ENCODE assay signal across 9 cellular contexts in the genomic region with DNA sequence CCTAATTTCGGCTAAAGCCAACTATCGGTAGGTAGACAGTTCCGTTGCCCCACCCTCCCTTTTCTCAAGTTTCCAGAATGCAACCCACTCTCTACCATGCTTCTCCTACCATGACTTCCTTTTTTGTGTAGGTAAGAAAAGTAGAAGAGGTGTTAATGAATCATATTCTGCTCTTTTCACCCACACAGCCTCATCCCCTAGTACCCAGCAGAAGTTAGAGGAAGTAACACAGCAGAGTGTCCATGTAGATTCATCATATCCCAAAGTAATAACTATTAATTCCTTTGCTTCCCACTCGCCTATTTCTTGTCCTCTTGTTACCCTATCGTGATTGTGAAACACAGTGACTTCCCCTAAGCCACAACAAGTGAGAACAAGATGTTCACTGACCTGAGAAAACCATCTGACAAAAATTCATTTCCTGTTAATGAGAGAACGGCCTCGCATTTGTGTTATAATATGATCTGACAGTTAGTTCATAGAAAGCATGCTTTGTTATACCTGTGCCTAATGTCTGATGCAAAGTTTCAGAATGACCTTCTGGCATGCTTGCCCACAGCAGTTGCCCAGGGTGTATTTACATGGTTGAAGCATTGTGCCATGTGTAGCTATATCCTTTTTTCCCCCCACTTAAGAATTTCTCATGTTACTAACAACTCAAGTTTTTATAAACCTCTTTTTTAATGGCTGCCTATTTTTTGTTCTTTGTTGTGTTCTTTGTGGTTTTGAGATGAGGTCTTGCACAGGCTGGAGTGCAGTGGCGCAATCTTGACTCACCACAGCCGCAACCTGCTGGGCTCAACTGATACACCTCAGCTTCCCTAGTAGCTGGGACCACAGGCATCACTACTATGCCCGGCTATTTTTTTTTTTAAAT.
A peak's percentile ranks its signal among the peaks of the same experiment; 100 is the strongest.
DNase-seq lines count a peak whose midpoint lies in the region; ATAC-seq, FAIRE-seq and TF ChIP-seq lines count a peak whose summit lies in the region.
"Had no signal": no experiment of that assay in that cellular context is flagged by ENCODE, and none has a peak within 500 bp of the region (broad histone marks: within the 10 kb centered on the region; RNA-seq: fewer than 3 reads in every experiment).

No MANE protein-coding gene starts in this region.

- H3K4me1 ChIP-seq in foreskin keratinocyte = peaks cover 30% of the 10 kb centered on the region

- H3K4me3 ChIP-seq in Jurkat, Clone E6-1 (ENCODE audit: low read length) = 0 out of 2 replicates have a peak overlapping the region, but pooled peaks have one; percentile 3

- peak overlapping the region; percentile 28 for H3K4me3 Mint-ChIP-seq in CD4-positive, alpha-beta T cell

- peaks cover 21% of the 10 kb centered on the region for H3K36me3 Mint-ChIP-seq in CD4-positive, alpha-beta T cell (ENCODE audit: low read depth)

- H3K27ac Mint-ChIP-seq in CD4-positive, alpha-beta T cell = peak overlapping the region; percentile 78

- CTCF ChIA-PET in CD4-positive, alpha-beta T cell (lab: Charles Lee) = interaction anchor here (1.0 kb wide), 1 partner anchor 548 kb away, joined by 3 read pairs; no protein-coding TSS in a partner anchor

- no peaks in the 10 kb centered on the region for H3K9me3 Mint-ChIP-seq in CD4-positive, alpha-beta T cell

- no peaks in the 10 kb centered on the region for H3K27me3 Mint-ChIP-seq in CD4-positive, alpha-beta T cell

- no peaks in the 10 kb centered on the region for H3K27me3 ChIP-seq in CD4-positive, alpha-beta T cell (ENCODE audit: control insufficient read depth, insufficient read depth, low read length)
- no peaks in the 10 kb centered on the region for H3K27me3 ChIP-seq in foreskin keratinocyte

- peak; percentile 27 to 59 (median 40) for DNase-seq in CD4-positive, alpha-beta T cell
- peak; percentile 92 for DNase-seq in Jurkat, Clone E6-1 (ENCODE audit: low read depth, low spot score)
- DNase-seq in activated CD8-positive, alpha-beta memory T cell treated with anti-CD3 and anti-CD28 coated beads, Interleukin-2, amount 50 U/mL, for 1 hour (ENCODE audit: extremely low read depth) = peak; percentile 33
- peak; percentile 87 to 89 for DNase-seq in foreskin keratinocyte
- peak; percentile 37 to 48 for DNase-seq in stimulated activated CD8-positive, alpha-beta memory T cell treated with anti-CD3 and anti-CD28 coated beads, Interleukin-2, amount 100 ng/mL, for 48 hours (ENCODE audit: low read depth in 2 of 2)
- DNase-seq in frontal cortex (ENCODE audit: low spot score in 2 of 2) = no peak
- DNase-seq in putamen (ENCODE audit: low spot score) = no peak

- peaks cover 35% of the 10 kb centered on the region for H3K4me1 Mint-ChIP-seq in CD4-positive, alpha-beta T cell (ENCODE audit: low read depth)

- no peak overlapping the region for H3K27ac ChIP-seq in CD4-positive, alpha-beta T cell (ENCODE audit: low read depth, low read length)
- peak overlapping the region; percentile 27 for H3K27ac ChIP-seq in foreskin keratinocyte

- intact Hi-C loops in CD4-positive, alpha-beta T cell (cut with DNase I, micrococcal nuclease) = loop anchor here in 1 of 2 experiments (5.0 kb wide), 1 partner anchor 184 kb away; the partner anchor contains the start of gene RAP1GDS1

- no peaks in the 10 kb centered on the region for H3K9me3 ChIP-seq in CD4-positive, alpha-beta T cell (ENCODE audit: control insufficient read depth, low read length)

- POLR2A ChIA-PET in CD4-positive, alpha-beta T cell (lab: Charles Lee) = interaction anchor here (1.8 kb wide), 1 partner anchor 185 kb away, joined by 9 read pairs; the partner anchor contains the start of gene RAP1GDS1

- no peak for FAIRE-seq in frontal cortex (lab: Jason Lieb, UNC)
- FAIRE-seq: endothelial cell of umbilical vein had no signal

- peak; percentile 88 for ATAC-seq in CD4-positive, alpha-beta T cell (ENCODE audit: poor library complexity)
- ATAC-seq in GM21515 (IDR thresholded peaks at IDR 0.05; ENCODE audit: unreplicated experiment) (peak; percentile 83), foreskin keratinocyte (peak; percentile 93)

- no peak for TF ChIP-seq CTCF in CD4-positive, alpha-beta T cell (IDR thresholded peaks at IDR 0.05)
- no peak for TF ChIP-seq CTCF in foreskin keratinocyte (conservative IDR thresholded peaks at IDR 0.05)

Comparison
In these comparisons a context has a peak if more than half of its experiments do, and no peak if none do; other contexts are left out.
1. DNase-seq: peak in CD4-positive, alpha-beta T cell (10 of 10), Jurkat, Clone E6-1 (single experiment), activated CD8-positive, alpha-beta memory T cell treated with anti-CD3 and anti-CD28 coated beads, Interleukin-2, amount 50 U/mL, for 1 hour (single experiment), foreskin keratinocyte (2 of 2) and stimulated activated CD8-positive, alpha-beta memory T cell treated with anti-CD3 and anti-CD28 coated beads, Interleukin-2, amount 100 ng/mL, for 48 hours (2 of 2); none in frontal cortex (0 of 2) and putamen (single experiment).
2. Peak in every context shown above with its lines, with median percentiles within 50 percentile points of each other: ATAC-seq.